In genomic region chr5:135428586-135428985, GRCh38 we compare ENCODE assay signal across 32 cellular contexts. TPM values are rescaled to one million over a fixed set of nuclear protein-coding genes. Genes with fewer than 3 reads are reported as not detected.
"Had no signal": no experiment of that assay in that cellular context is flagged by ENCODE, and none has a peak within 500 bp of the region (broad histone marks: within the 10 kb centered on the region; RNA-seq: fewer than 3 reads in every experiment).

No MANE protein-coding gene starts in this region.

- H3K4me3 ChIP-seq: heart left ventricle, left ventricle myocardium inferior, lung, pancreas, right atrium auricular region, right lobe of liver, suprapubic skin, thoracic aorta, tibial artery, upper lobe of right lung had no signal

- H3K4me1 ChIP-seq: pancreas, right lobe of liver, suprapubic skin, upper lobe of right lung had no signal

- FAIRE-seq: pancreas, urothelium cell line had no signal

- H3K4me3 Mint-ChIP-seq: mesothelial cell of epicardium; naive B cell; natural killer cell treated with Interleukin-12 subunit alpha and Interleukin-12 subunit beta and Interleukin-15 and Interleukin-18, amount 100 ng/mL, for 72 hours; stimulated activated effector memory CD8-positive, alpha-beta T cell treated with anti-CD3 and anti-CD28 coated beads, Interleukin-12 subunit alpha, Interleukin-12 subunit beta, amount 100 ng/mL, for 72 hours; stimulated activated naive CD8-positive, alpha-beta T cell treated with anti-CD3 and anti-CD28 coated beads, Interleukin-15, Interleukin-2, amounts not matched to agents 100 ng/mL and 50 ng/mL, for 24 hours had no signal

- ATAC-seq: natural killer cell treated with Interleukin-12 subunit alpha and Interleukin-12 subunit beta and Interleukin-15 and Interleukin-18, amount 100 ng/mL, for 72 hours; pancreas; right lobe of liver; stimulated activated effector memory CD8-positive, alpha-beta T cell treated with anti-CD3 and anti-CD28 coated beads, Interleukin-12 subunit alpha, Interleukin-12 subunit beta, amount 100 ng/mL, for 72 hours; upper lobe of right lung had no signal

- H3K4me1 Mint-ChIP-seq: stimulated activated effector memory CD8-positive, alpha-beta T cell treated with anti-CD3 and anti-CD28 coated beads, Interleukin-12 subunit alpha, Interleukin-12 subunit beta, amount 100 ng/mL, for 72 hours had no signal

- H3K9me3 Mint-ChIP-seq: natural killer cell treated with Interleukin-12 subunit alpha and Interleukin-12 subunit beta and Interleukin-15 and Interleukin-18, amount 100 ng/mL, for 72 hours; stimulated activated effector memory CD8-positive, alpha-beta T cell treated with anti-CD3 and anti-CD28 coated beads, Interleukin-12 subunit alpha, Interleukin-12 subunit beta, amount 100 ng/mL, for 72 hours; stimulated activated naive CD8-positive, alpha-beta T cell treated with anti-CD3 and anti-CD28 coated beads, Interleukin-15, Interleukin-2, amounts not matched to agents 100 ng/mL and 50 ng/mL, for 24 hours had no signal

- H3K27ac ChIP-seq: left ventricle myocardium inferior, pancreas, right atrium auricular region, right lobe of liver, suprapubic skin, thoracic aorta, tibial artery, upper lobe of right lung had no signal

- H3K27me3 Mint-ChIP-seq: progenitor cell of endocrine pancreas had no signal

- H3K9me3 ChIP-seq: pancreas, right lobe of liver had no signal

- H3K36me3 ChIP-seq: heart left ventricle, left ventricle myocardium inferior, pancreas, right atrium auricular region, right lobe of liver, suprapubic skin, thoracic aorta, tibial artery, upper lobe of right lung had no signal

- H3K36me3 Mint-ChIP-seq: natural killer cell treated with Interleukin-12 subunit alpha and Interleukin-12 subunit beta and Interleukin-15 and Interleukin-18, amount 100 ng/mL, for 72 hours; stimulated activated effector memory CD8-positive, alpha-beta T cell treated with anti-CD3 and anti-CD28 coated beads, Interleukin-12 subunit alpha, Interleukin-12 subunit beta, amount 100 ng/mL, for 72 hours had no signal

- H3K27me3 ChIP-seq: heart left ventricle, pancreas, right atrium auricular region, right lobe of liver, tibial artery, upper lobe of right lung had no signal

- DNase-seq: mesendoderm; naive B cell; nucleus accumbens; pancreas; right lobe of liver; stimulated activated CD4-positive, alpha-beta T cell treated with anti-CD3 and anti-CD28 coated beads, Interleukin-12 subunit alpha, Interleukin-12 subunit beta, amount 100 ng/mL, for 4 hours; stimulated activated CD4-positive, alpha-beta T cell treated with anti-CD3 and anti-CD28 coated beads, Interleukin-15, amount 100 ng/mL, for 24 hours; stimulated activated CD4-positive, alpha-beta T cell treated with anti-CD3 and anti-CD28 coated beads, Interleukin-2, amount 100 ng/mL, for 24 hours; stimulated activated CD4-positive, alpha-beta T cell treated with anti-CD3 and anti-CD28 coated beads, Interleukin-4, amount 100 ng/mL, for 24 hours; stimulated activated naive CD4-positive, alpha-beta T cell; tibial artery; trophoblast cell; upper lobe of right lung had no signal

RNA-seq across cellular contexts. Expression of gene DCANP1, which starts 18.6 kb away (rescaled TPM):
- total RNA-seq: kidney epithelial cell; left ventricle myocardium inferior; lower leg skin; mesothelial cell of epicardium; natural killer cell treated with Interleukin-12 subunit alpha and Interleukin-12 subunit beta and Interleukin-15 and Interleukin-18, amount 100 ng/mL, for 72 hours; osteoblast; pancreas; progenitor cell of endocrine pancreas; pulmonary artery endothelial cell; renal cortical epithelial cell; right atrium auricular region; right lobe of liver; skeletal muscle tissue; suprapubic skin; thoracic aorta; upper lobe of right lung had no signal
- polyA plus RNA-seq: heart left ventricle, neural cell, pancreas had no signal

RNA-seq across cellular contexts. Expression of gene TIFAB, which starts 23.6 kb away (rescaled TPM):
- total RNA-seq: kidney epithelial cell; left ventricle myocardium inferior; mesothelial cell of epicardium; natural killer cell treated with Interleukin-12 subunit alpha and Interleukin-12 subunit beta and Interleukin-15 and Interleukin-18, amount 100 ng/mL, for 72 hours; osteoblast; progenitor cell of endocrine pancreas; pulmonary artery endothelial cell; renal cortical epithelial cell; right atrium auricular region; thoracic aorta had no signal
- polyA plus RNA-seq: neural cell, pancreas had no signal
